In genomic region chr1:65524931-65525296, GRCh38 we compare ENCODE assay signal across 9 cellular contexts.
DNase-seq lines count a peak whose midpoint lies in the region; ATAC-seq, FAIRE-seq and TF ChIP-seq lines count a peak whose summit lies in the region.
"Had no signal": no experiment of that assay in that cellular context is flagged by ENCODE, and none has a peak within 500 bp of the region (broad histone marks: within the 10 kb centered on the region; RNA-seq: fewer than 3 reads in every experiment).

No MANE protein-coding gene starts in this region.

- 0 out of 2 replicates have a peak, but pooled peaks cover 9% of the 10 kb centered on the region for H3K36me3 Mint-ChIP-seq in HFFc6 (ENCODE audit: low read depth)

- TF ChIP-seq CTCF in HFFc6 (IDR thresholded peaks at IDR 0.05) = no peak

- H3K27me3 ChIP-seq in adipocyte (replicated peaks; ENCODE audit: control insufficient read depth, insufficient read depth, low read length) (peaks cover 6% of the 10 kb centered on the region), iPS-20b (ENCODE audit: insufficient read depth, low read length) (peaks cover 49% of the 10 kb centered on the region), skeletal muscle satellite cell (ENCODE audit: control insufficient read depth, insufficient read depth, low read length) (no peaks in the 10 kb centered on the region)

- H3K27ac Mint-ChIP-seq in HFFc6 = no peak overlapping the region

- no peaks in the 10 kb centered on the region for H3K9me3 ChIP-seq in adipocyte (ENCODE audit: control insufficient read depth, low read length)
- no peaks in the 10 kb centered on the region for H3K9me3 ChIP-seq in iPS-20b (ENCODE audit: insufficient read depth, low read depth, low read length)
- H3K9me3 ChIP-seq in skeletal muscle satellite cell (replicated peaks; ENCODE audit: low read length) = no peaks in the 10 kb centered on the region

- H3K9me3 Mint-ChIP-seq in HFFc6 = no peaks in the 10 kb centered on the region

- H3K36me3 ChIP-seq in adipocyte (ENCODE audit: control insufficient read depth, insufficient read depth, low read length, severe bottlenecking) (no peaks in the 10 kb centered on the region), iPS-20b (ENCODE audit: insufficient read depth, low read depth, low read length) (no peaks in the 10 kb centered on the region), skeletal muscle satellite cell (ENCODE audit: insufficient read depth, low read length) (no peaks in the 10 kb centered on the region)

- peak overlapping the region; percentile 69 for H3K4me3 Mint-ChIP-seq in HFFc6

- H3K4me1 Mint-ChIP-seq in HFFc6 (ENCODE audit: low read depth) = peaks cover 44% of the 10 kb centered on the region

- DNase-seq in HFFc6 (no peak), adipocyte (ENCODE audit: low read depth) (no peak), GM12892 (ENCODE audit: insufficient read length) (no peak)
- DNase-seq: NCI-H526 treated with DMSO at 0.1 percent for 48 hours had no signal

- no peak overlapping the region for H3K27ac ChIP-seq in iPS-20b (ENCODE audit: low read length)

- peak overlapping the region; percentile 91 for H3K4me2 ChIP-seq in skeletal muscle satellite cell (ENCODE audit: low read length)

- peaks cover 23% of the 10 kb centered on the region for H3K4me1 ChIP-seq in adipocyte (ENCODE audit: control insufficient read depth, insufficient read depth, low read length)
- H3K4me1 ChIP-seq in iPS-20b (ENCODE audit: insufficient read depth, low read length) = no peaks in the 10 kb centered on the region
- H3K4me1 ChIP-seq in skeletal muscle satellite cell (ENCODE audit: control insufficient read depth, insufficient read depth, low read length) = peaks cover 16% of the 10 kb centered on the region

- ATAC-seq in GM18861 (IDR thresholded peaks at IDR 0.05; ENCODE audit: unreplicated experiment) = no peak
- ATAC-seq in HG03139 (IDR thresholded peaks at IDR 0.05; ENCODE audit: unreplicated experiment) = no peak
- no peak for ATAC-seq in GM18909 (IDR thresholded peaks at IDR 0.05; ENCODE audit: poor library complexity, unreplicated experiment)

- FAIRE-seq in GM12892 (lab: Jason Lieb, UNC) = no peak

- H3K9ac ChIP-seq in adipocyte (ENCODE audit: low read length) (no peak overlapping the region), iPS-20b (ENCODE audit: low read depth, low read length) (no peak overlapping the region), skeletal muscle satellite cell (ENCODE audit: low read depth, low read length) (peak overlapping the region; percentile 62)

- TF ChIP-seq POLR2A in GM12892 (IDR thresholded peaks at IDR 0.05; ENCODE audit: low read depth, low read length) = no peak

- H3K4me3 ChIP-seq in adipocyte (ENCODE audit: low read length) (peak overlapping the region; percentile 76), iPS-20b (ENCODE audit: low read length) (peak overlapping the region; percentile 60; the same call in 1 of the 2 replicates), skeletal muscle satellite cell (ENCODE audit: low read length) (peak overlapping the region; percentile 78)

- H3K27me3 Mint-ChIP-seq in HFFc6 (ENCODE audit: insufficient read depth) = no peaks in the 10 kb centered on the region
